In the genomic region with DNA sequence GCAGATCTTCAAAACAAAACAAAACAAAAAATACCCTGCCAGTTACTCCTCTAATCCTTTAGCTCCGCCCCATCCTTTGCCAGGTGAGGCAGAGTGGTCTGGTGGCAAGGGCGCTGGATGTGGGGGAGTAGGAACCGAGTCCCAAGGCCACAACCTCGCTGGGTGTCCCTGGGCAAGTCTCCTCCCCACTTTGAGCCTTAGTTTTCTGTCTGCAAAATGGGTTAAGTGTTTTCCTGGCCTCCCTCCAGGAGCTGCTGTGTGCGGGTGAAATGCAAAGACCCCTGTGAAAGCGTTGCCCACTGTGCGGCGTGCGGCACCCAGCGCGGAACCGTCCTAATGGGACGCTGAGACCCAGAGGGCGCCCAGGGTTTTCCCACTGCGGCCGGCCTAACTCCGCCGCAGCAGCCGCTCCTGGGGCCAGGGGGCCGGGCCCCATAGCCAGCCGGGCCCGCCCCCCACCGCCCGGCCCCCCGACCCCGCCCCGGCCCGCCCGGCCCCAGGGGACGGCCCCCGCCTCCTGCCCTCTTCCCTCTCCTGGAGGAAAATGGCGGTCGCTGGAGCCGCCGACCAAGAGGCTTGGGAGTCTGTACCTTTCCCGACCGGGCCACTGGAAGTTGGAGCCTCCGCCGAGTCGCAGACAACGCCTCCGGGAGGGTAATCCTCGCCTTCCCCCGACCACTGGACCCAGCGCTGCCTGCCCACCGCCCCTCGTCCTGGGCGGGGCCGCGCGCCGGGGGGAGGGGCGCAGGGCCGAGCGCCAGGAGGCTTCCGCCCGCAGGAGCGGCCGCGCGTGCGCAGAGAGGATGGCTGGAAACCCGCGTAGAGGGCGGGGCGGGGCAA, we compare ENCODE assay signal across 8 cellular contexts. TPM values are rescaled to one million over a fixed set of nuclear protein-coding genes. Genes with fewer than 3 reads are reported as not detected.
DNase-seq lines count a peak whose midpoint lies in the region; ATAC-seq, FAIRE-seq and TF ChIP-seq lines count a peak whose summit lies in the region.

A gene with protein sequence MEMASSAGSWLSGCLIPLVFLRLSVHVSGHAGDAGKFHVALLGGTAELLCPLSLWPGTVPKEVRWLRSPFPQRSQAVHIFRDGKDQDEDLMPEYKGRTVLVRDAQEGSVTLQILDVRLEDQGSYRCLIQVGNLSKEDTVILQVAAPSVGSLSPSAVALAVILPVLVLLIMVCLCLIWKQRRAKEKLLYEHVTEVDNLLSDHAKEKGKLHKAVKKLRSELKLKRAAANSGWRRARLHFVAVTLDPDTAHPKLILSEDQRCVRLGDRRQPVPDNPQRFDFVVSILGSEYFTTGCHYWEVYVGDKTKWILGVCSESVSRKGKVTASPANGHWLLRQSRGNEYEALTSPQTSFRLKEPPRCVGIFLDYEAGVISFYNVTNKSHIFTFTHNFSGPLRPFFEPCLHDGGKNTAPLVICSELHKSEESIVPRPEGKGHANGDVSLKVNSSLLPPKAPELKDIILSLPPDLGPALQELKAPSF (plus strand): TSS at position 523 of the 840 bp plus-strand sequence. CDS start 13,327 bp downstream, outside the sequence.
A gene with protein sequence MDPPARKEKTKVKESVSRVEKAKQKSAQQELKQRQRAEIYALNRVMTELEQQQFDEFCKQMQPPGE (minus strand): TSS at position 798 of the 840 bp plus-strand sequence. CDS start 853 bp downstream, outside the sequence.

- 1% methylated on average over 59 to 66 of the region's 66 CpGs for whole genome bisulfite sequencing in esophagus, 2 donors

- no peaks in the 10 kb centered on the region for H3K27me3 ChIP-seq in esophagus (ENCODE audit: control insufficient read depth in 1 of 2, insufficient read depth in 2 of 2, low read length in 2 of 2)
- no peaks in the 10 kb centered on the region for H3K27me3 ChIP-seq in muscle layer of duodenum (ENCODE audit: low read depth, low read length)

- peak within 1 kb of the TSS; percentile 74 to 76 for H3K4me3 ChIP-seq in esophagus (ENCODE audit: low read depth in 1 of 2, low read length in 2 of 2)
- H3K4me3 ChIP-seq in muscle layer of duodenum (ENCODE audit: low read depth in 1 of 2, low read length in 2 of 2): peak within 1 kb of the TSS; percentile 88 to 90

- FAIRE-seq in D721Med (lab: Jason Lieb, UNC): no peak

- peak; percentile 73 for ATAC-seq in GM21528 (IDR thresholded peaks at IDR 0.05; ENCODE audit: low FRiP score, unreplicated experiment)

- H3K27ac ChIP-seq in esophagus (ENCODE audit: low read depth in 2 of 2, low read length in 1 of 2) (peak within 1 kb of the TSS; percentile 98 to 99), muscle layer of duodenum (ENCODE audit: low read length) (peak within 1 kb of the TSS; percentile 84)

- H3K4me1 ChIP-seq in esophagus (ENCODE audit: control insufficient read depth in 2 of 2, insufficient read depth in 2 of 2, low read length in 1 of 2) (peaks cover 0 to 5% of the 10 kb centered on the region in 2 donors), muscle layer of duodenum (ENCODE audit: control insufficient read depth in 1 of 2, insufficient read depth in 2 of 2, low read length in 2 of 2) (peaks cover 11 to 14% of the 10 kb centered on the region in 2 donors)

- DNase-seq in D721Med (ENCODE audit: insufficient read length, low spot score) (peak; percentile 59), HuH-7.5 (ENCODE audit: low spot score) (peak; percentile 67), OCI-M2 (lab: John Stamatoyannopoulos, UW; ENCODE audit: unreplicated experiment) (peak; percentile 41)
- DNase-seq in activated T-cell treated with anti-CD3 and anti-CD28 coated beads, Interleukin-2, amount 50 U/mL, for 1 hour: peak; percentile 97
- peak; percentile 86 for DNase-seq in stimulated activated CD8-positive, alpha-beta memory T cell treated with anti-CD3 and anti-CD28 coated beads, Interleukin-7, amount 100 ng/mL, for 24 hours (ENCODE audit: low read depth)

- H3K36me3 ChIP-seq in esophagus (ENCODE audit: control insufficient read depth in 2 of 2, insufficient read depth in 2 of 2, low read length in 1 of 2) (no peaks in the 10 kb centered on the region), muscle layer of duodenum (ENCODE audit: control insufficient read depth in 1 of 2, insufficient read depth in 2 of 2, low read length in 2 of 2) (no peaks in the 10 kb centered on the region)

- TF ChIP-seq CTCF in D721Med (IDR thresholded peaks at IDR 0.05; ENCODE audit: insufficient read depth, missing control alignments): no peak

- H3K9me3 ChIP-seq in esophagus (ENCODE audit: control insufficient read depth in 2 of 2, insufficient read depth in 1 of 2, low read depth in 1 of 2, low read length in 1 of 2) (no peaks in the 10 kb centered on the region), muscle layer of duodenum (ENCODE audit: control insufficient read depth in 1 of 2, low read length in 2 of 2) (no peaks in the 10 kb centered on the region)

RNA-seq across cellular contexts. Expression of the first gene that starts in this region (rescaled TPM):
- polyA plus RNA-seq in esophagus: 1 to 10 TPM; 5.1 to 5.8 TPM

RNA-seq across cellular contexts. Expression of the second gene that starts in this region (rescaled TPM):
- polyA plus RNA-seq in esophagus: 10 to 100 TPM; 13.3 to 16.7 TPM

Comparison
In these comparisons a context has a peak if more than half of its experiments do, and no peak if none do; other contexts are left out.
1. Peak in every context shown above with its lines: DNase-seq, ATAC-seq, H3K4me3 ChIP-seq and H3K27ac ChIP-seq.
2. DNase-seq: peak in every context shown above with its lines; median percentile 97 in activated T-cell treated with anti-CD3 and anti-CD28 coated beads, Interleukin-2, amount 50 U/mL, for 1 hour; 86 in stimulated activated CD8-positive, alpha-beta memory T cell treated with anti-CD3 and anti-CD28 coated beads, Interleukin-7, amount 100 ng/mL, for 24 hours; 67 in HuH-7.5; 59 in D721Med; 41 in OCI-M2.